Comparison of ENCODE assay signal across 18 cellular contexts in the genomic region with DNA sequence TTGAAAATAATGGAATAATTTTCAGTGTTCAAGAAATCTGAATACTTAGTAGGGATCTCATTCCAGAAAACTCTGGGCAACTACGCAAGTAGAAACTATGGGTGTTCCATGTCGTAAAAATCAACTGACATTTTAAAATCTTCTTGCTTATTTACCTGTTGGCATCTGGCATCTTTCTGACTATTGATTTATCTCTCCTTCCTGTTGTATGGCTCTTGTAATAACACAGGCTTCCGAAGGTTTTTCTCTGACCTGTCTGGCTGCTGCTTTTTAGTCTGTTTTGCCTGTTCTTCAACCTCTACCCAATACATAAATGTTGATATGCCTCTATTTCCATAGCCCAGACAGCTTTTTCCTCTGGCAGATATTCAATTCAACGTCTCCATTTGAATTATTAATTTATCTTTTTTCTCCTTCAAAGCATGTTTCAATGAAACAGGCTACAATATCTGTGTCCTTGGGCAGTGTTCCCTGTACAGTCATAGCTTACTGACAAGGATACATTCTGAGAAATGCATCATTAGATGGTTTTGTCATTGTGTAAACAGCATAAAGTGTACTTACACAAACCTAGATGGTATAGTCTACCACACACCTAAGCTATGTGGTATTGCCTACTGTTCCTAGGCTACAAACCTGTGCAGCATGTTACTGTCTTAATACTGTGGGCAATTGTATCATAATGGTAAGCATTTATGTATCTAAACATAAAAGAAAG.
DNase-seq lines count a peak whose midpoint lies in the region; ATAC-seq and TF ChIP-seq lines count a peak whose summit lies in the region.
"Had no signal": no experiment of that assay in that cellular context is flagged by ENCODE, and none has a peak within 500 bp of the region (broad histone marks: within the 10 kb centered on the region; RNA-seq: fewer than 3 reads in every experiment).

No MANE protein-coding gene starts in this region.

- H3K4me3 ChIP-seq in LNCaP clone FGC (ENCODE audit: low read depth, low read length) (no peak overlapping the region), sigmoid colon (no peak overlapping the region), body of pancreas (no peak overlapping the region)
- H3K4me3 ChIP-seq: BLaER1, PC-9 had no signal

- peak overlapping the region; percentile 50 for H3K27ac ChIP-seq in 22Rv1
- no peak overlapping the region for H3K27ac ChIP-seq in foreskin keratinocyte
- H3K27ac ChIP-seq in sigmoid colon, result no peak overlapping the region
- H3K27ac ChIP-seq in body of pancreas, result peak overlapping the region in 1 of 4 donors; percentile 13
- H3K27ac ChIP-seq: BLaER1, KMS-11, PC-9 had no signal

- peak; percentile 43 for ATAC-seq in foreskin keratinocyte
- ATAC-seq in body of pancreas, result no peak

- DNase-seq in LNCaP clone FGC (ENCODE audit: low read depth) (peak; percentile 62), amniotic epithelial cell (ENCODE audit: low read depth) (peak; percentile 19), foreskin keratinocyte (peak; percentile 38 to 40), sigmoid colon (no peak), nucleus accumbens (lab: John Stamatoyannopoulos, UW) (no peak), body of pancreas (no peak)
- no peak for DNase-seq in activated T-helper 2 cell treated with anti-CD3 and anti-CD28 coated beads, Interferon-gamma antibody, Interleukin-2, Interleukin-4, amounts not matched to agents 10 μg/mL and 5 μg/mL and 100 μg/mL, durations not matched to agents 14 hours and 24 hours and 36 hours (ENCODE audit: low spot score)
- DNase-seq: CD8-positive, alpha-beta memory T cell; GF-D8; NCI-H1105 treated with DMSO at 0.1 percent for 48 hours; NCI-H1930; NCI-H2171; NCI-H446; NCI-H748 treated with DMSO at 0.1 percent for 48 hours had no signal

- H3K4me1 ChIP-seq in foreskin keratinocyte (no peaks in the 10 kb centered on the region), sigmoid colon (no peaks in the 10 kb centered on the region), body of pancreas (no peaks in the 10 kb centered on the region)
- H3K4me1 ChIP-seq: BLaER1 had no signal

- H3K4me3 Mint-ChIP-seq in activated T-helper 2 cell treated with anti-CD3 and anti-CD28 coated beads, Interferon-gamma antibody, Interleukin-2, Interleukin-4, amounts not matched to agents 10 μg/mL and 5 μg/mL and 100 μg/mL, durations not matched to agents 14 hours and 24 hours and 36 hours (ENCODE audit: low read depth), result no peak overlapping the region
- H3K4me3 Mint-ChIP-seq: CD8-positive, alpha-beta memory T cell had no signal

- no peaks in the 10 kb centered on the region for H3K27me3 Mint-ChIP-seq in activated T-helper 2 cell treated with anti-CD3 and anti-CD28 coated beads, Interferon-gamma antibody, Interleukin-2, Interleukin-4, amounts not matched to agents 10 μg/mL and 5 μg/mL and 100 μg/mL, durations not matched to agents 14 hours and 24 hours and 36 hours (ENCODE audit: low read depth)

- WGBS in sigmoid colon, 2 donors, result 58 to 72% methylated on average over 4 of the region's 4 CpGs
- WGBS in body of pancreas, 2 donors, result 20 to 21% methylated on average over 4 of the region's 4 CpGs

- TF ChIP-seq POLR2A in sigmoid colon (IDR thresholded peaks at IDR 0.05) (no peak), body of pancreas (IDR thresholded peaks at IDR 0.05) (no peak)

- peaks cover 17% of the 10 kb centered on the region for H3K9me3 Mint-ChIP-seq in activated T-helper 2 cell treated with anti-CD3 and anti-CD28 coated beads, Interferon-gamma antibody, Interleukin-2, Interleukin-4, amounts not matched to agents 10 μg/mL and 5 μg/mL and 100 μg/mL, durations not matched to agents 14 hours and 24 hours and 36 hours
- H3K9me3 Mint-ChIP-seq: CD8-positive, alpha-beta memory T cell had no signal

- intact Hi-C loops in sigmoid colon (cut with DNase I) (no loop called here), body of pancreas (cut with DNase I) (no loop called here)
- intact Hi-C loops in activated T-helper 2 cell treated with anti-CD3 and anti-CD28 coated beads, Interferon-gamma antibody, Interleukin-2, Interleukin-4, amounts not matched to agents 10 μg/mL and 5 μg/mL and 100 μg/mL, durations not matched to agents 14 hours and 24 hours and 36 hours (cut with micrococcal nuclease), result no loop called here

- H3K36me3 ChIP-seq in sigmoid colon (no peaks in the 10 kb centered on the region), body of pancreas (replicated peaks in 1 of 2; ENCODE audit: insufficient read depth in 1 of 2, low read depth in 2 of 2) (no peaks in the 10 kb centered on the region)
- H3K36me3 ChIP-seq: BLaER1 had no signal

- H3K4me1 Mint-ChIP-seq in activated T-helper 2 cell treated with anti-CD3 and anti-CD28 coated beads, Interferon-gamma antibody, Interleukin-2, Interleukin-4, amounts not matched to agents 10 μg/mL and 5 μg/mL and 100 μg/mL, durations not matched to agents 14 hours and 24 hours and 36 hours (ENCODE audit: low read depth), result no peaks in the 10 kb centered on the region
- H3K4me1 Mint-ChIP-seq: CD8-positive, alpha-beta memory T cell had no signal

- H3K27me3 ChIP-seq in foreskin keratinocyte (no peaks in the 10 kb centered on the region), sigmoid colon (no peaks in the 10 kb centered on the region), body of pancreas (no peaks in the 10 kb centered on the region)
- H3K27me3 ChIP-seq: BLaER1 had no signal

- H3K36me3 Mint-ChIP-seq in activated T-helper 2 cell treated with anti-CD3 and anti-CD28 coated beads, Interferon-gamma antibody, Interleukin-2, Interleukin-4, amounts not matched to agents 10 μg/mL and 5 μg/mL and 100 μg/mL, durations not matched to agents 14 hours and 24 hours and 36 hours (ENCODE audit: low read depth), result no peaks in the 10 kb centered on the region
- H3K36me3 Mint-ChIP-seq: CD8-positive, alpha-beta memory T cell had no signal

- no peak for TF ChIP-seq EP300 in sigmoid colon (IDR thresholded peaks at IDR 0.05)

- no peak overlapping the region for H3K27ac Mint-ChIP-seq in activated T-helper 2 cell treated with anti-CD3 and anti-CD28 coated beads, Interferon-gamma antibody, Interleukin-2, Interleukin-4, amounts not matched to agents 10 μg/mL and 5 μg/mL and 100 μg/mL, durations not matched to agents 14 hours and 24 hours and 36 hours
- H3K27ac Mint-ChIP-seq: CD8-positive, alpha-beta memory T cell had no signal

- TF ChIP-seq CTCF in 22Rv1 (IDR thresholded peaks at IDR 0.05), result no peak
- TF ChIP-seq CTCF in LNCaP clone FGC (IDR thresholded peaks at IDR 0.05; ENCODE audit: control insufficient read depth, extremely low read depth, insufficient read depth), result no peak
- no peak for TF ChIP-seq CTCF in foreskin keratinocyte (conservative IDR thresholded peaks at IDR 0.05)
- TF ChIP-seq CTCF in sigmoid colon (IDR thresholded peaks at IDR 0.05), result no peak
- TF ChIP-seq CTCF in body of pancreas (IDR thresholded peaks at IDR 0.05), result no peak

- H3K9me3 ChIP-seq in sigmoid colon (no peaks in the 10 kb centered on the region), body of pancreas (no peaks in the 10 kb centered on the region)
- H3K9me3 ChIP-seq: BLaER1 had no signal

Comparison
In these comparisons a context has a peak if more than half of its experiments do, and no peak if none do; other contexts are left out.
1. DNase-seq: peak in LNCaP clone FGC (single experiment), amniotic epithelial cell (single experiment) and foreskin keratinocyte (2 of 2); none in sigmoid colon (single experiment), activated T-helper 2 cell treated with anti-CD3 and anti-CD28 coated beads, Interferon-gamma antibody, Interleukin-2, Interleukin-4, amounts not matched to agents 10 μg/mL and 5 μg/mL and 100 μg/mL, durations not matched to agents 14 hours and 24 hours and 36 hours (single experiment), nucleus accumbens (0 of 56) and body of pancreas (0 of 4).